28 cellular contexts compared by ENCODE assay signal in genomic region chr12:108392284-108392683, GRCh38. TPM values are rescaled to one million over a fixed set of nuclear protein-coding genes. Genes with fewer than 3 reads are reported as not detected.
"Had no signal": no experiment of that assay in that cellular context is flagged by ENCODE, and none has a peak within 500 bp of the region (broad histone marks: within the 10 kb centered on the region; RNA-seq: fewer than 3 reads in every experiment).

No MANE protein-coding gene starts in this region.

- FAIRE-seq: islet of Langerhans had no signal

- H3K27ac ChIP-seq: left ventricle myocardium inferior, ovary, right atrium auricular region, right lobe of liver, stomach, testis, thyroid gland, transverse colon, upper lobe of left lung, vagina had no signal

- H3K4me1 Mint-ChIP-seq: immature natural killer cell; mesothelial cell of epicardium; naive B cell; nephron progenitor cell; stimulated activated naive B cell treated with anti-CD40 and anti-IgM and Interleukin-4, amounts not matched to agents 10 μg/mL and 1 μg/mL and 100 μg/mL, for 72 hours had no signal

- H3K36me3 ChIP-seq: left ventricle myocardium inferior, ovary, right atrium auricular region, right lobe of liver, stomach, thyroid gland, transverse colon, upper lobe of left lung, vagina had no signal

- H3K4me2 ChIP-seq: smooth muscle cell had no signal

- H3K4me1 ChIP-seq: right atrium auricular region, right lobe of liver, thyroid gland, vagina had no signal

- H3K4me3 ChIP-seq: left ventricle myocardium inferior, lung, ovary, right atrium auricular region, right lobe of liver, smooth muscle cell, stomach, testis, thyroid gland, transverse colon, upper lobe of left lung, vagina had no signal

- H3K27ac Mint-ChIP-seq: immature natural killer cell; mesothelial cell of epicardium; natural killer cell; nephron progenitor cell; progenitor cell of endocrine pancreas; stimulated activated naive B cell treated with anti-CD40 and anti-IgM and Interleukin-4, amounts not matched to agents 10 μg/mL and 1 μg/mL and 100 μg/mL, for 72 hours had no signal

- H3K9me3 ChIP-seq: left ventricle myocardium inferior, ovary, right atrium auricular region, right lobe of liver, stomach, testis, thyroid gland, transverse colon, upper lobe of left lung, vagina had no signal

- H3K36me3 Mint-ChIP-seq: mesothelial cell of epicardium; natural killer cell; stimulated activated naive B cell treated with anti-CD40 and anti-IgM and Interleukin-4, amounts not matched to agents 10 μg/mL and 1 μg/mL and 100 μg/mL, for 72 hours had no signal

- ATAC-seq: natural killer cell; right lobe of liver; stimulated activated naive B cell treated with anti-CD40 and anti-IgM and Interleukin-4, amounts not matched to agents 10 μg/mL and 1 μg/mL and 100 μg/mL, for 72 hours; stimulated activated naive CD8-positive, alpha-beta T cell treated with anti-CD3 and anti-CD28 coated beads, Interleukin-15, Interleukin-2, amounts not matched to agents 100 U/mL and 50 U/mL, for 24 hours had no signal

- H3K27me3 ChIP-seq: ovary, right atrium auricular region, right lobe of liver, testis, thyroid gland, transverse colon, upper lobe of left lung, vagina had no signal

- DNase-seq: hypothalamus; immature natural killer cell; left ventricle myocardium inferior; mesendoderm; naive B cell; natural killer cell; nephron progenitor cell; ovary; right lobe of liver; stimulated activated CD4-positive, alpha-beta T cell treated with anti-CD3 and anti-CD28 coated beads, Interleukin-1b, Interleukin-23, amount 100 ng/mL, for 48 hours; stimulated activated CD4-positive, alpha-beta T cell treated with anti-CD3 and anti-CD28 coated beads, Interleukin-2, amount 100 ng/mL, for 48 hours; stimulated activated CD4-positive, alpha-beta T cell treated with anti-CD3 and anti-CD28 coated beads, Interleukin-4, amount 100 ng/mL, for 4 hours; stimulated activated CD8-positive, alpha-beta memory T cell treated with anti-CD3 and anti-CD28 coated beads, Interleukin-4, amount 100 ng/mL, for 48 hours; stimulated activated naive B cell treated with anti-CD40 and anti-IgM and Interleukin-4, amounts not matched to agents 10 μg/mL and 1 μg/mL and 100 μg/mL, for 72 hours; stimulated activated naive CD8-positive, alpha-beta T cell treated with anti-CD3 and anti-CD28 coated beads, Interleukin-15, Interleukin-2, amounts not matched to agents 100 U/mL and 50 U/mL, for 24 hours; stomach; testis; thyroid gland; transverse colon; upper lobe of left lung had no signal

- H3K4me3 Mint-ChIP-seq: immature natural killer cell; mesothelial cell of epicardium; naive B cell; natural killer cell; nephron progenitor cell; stimulated activated naive B cell treated with anti-CD40 and anti-IgM and Interleukin-4, amounts not matched to agents 10 μg/mL and 1 μg/mL and 100 μg/mL, for 72 hours had no signal

RNA-seq across cellular contexts. Expression of gene CMKLR1, which starts 53.2 kb away (rescaled TPM):
- total RNA-seq: progenitor cell of endocrine pancreas, renal cortical epithelial cell had no signal
